Comparison of ENCODE assay signal across 8 cellular contexts in genomic region chr1:151371744-151372410, GRCh38. TPM values are rescaled to one million over a fixed set of nuclear protein-coding genes. Genes with fewer than 3 reads are reported as not detected.
A peak's percentile ranks its signal among the peaks of the same experiment; 100 is the strongest.
DNase-seq lines count a peak whose midpoint lies in the region; ATAC-seq and TF ChIP-seq lines count a peak whose summit lies in the region.
"Had no signal": no experiment of that assay in that cellular context is flagged by ENCODE, and none has a peak within 500 bp of the region (broad histone marks: within the 10 kb centered on the region; RNA-seq: fewer than 3 reads in every experiment).

No MANE protein-coding gene starts in this region.

- H3K36me3 ChIP-seq in stomach smooth muscle (ENCODE audit: control insufficient read depth in 2 of 2, insufficient read depth in 2 of 2, low read length in 2 of 2): peaks cover 12 to 15% of the 10 kb centered on the region in 2 donors

- no peaks in the 10 kb centered on the region for H3K9me3 ChIP-seq in iPS-18c (ENCODE audit: control insufficient read depth, insufficient read depth, low read length)
- no peaks in the 10 kb centered on the region for H3K9me3 ChIP-seq in stomach smooth muscle (ENCODE audit: control insufficient read depth in 2 of 2, low read length in 2 of 2)

- DNase-seq in NCI-H1105 treated with DMSO at 0.1 percent for 48 hours (lab: John Stamatoyannopoulos, UW) (peak; percentile 85), anterior cingulate cortex (lab: John Stamatoyannopoulos, UW) (peak in 49 of 58 donors; percentile 3 to 76 (median 44)), cerebellum (ENCODE audit: low spot score) (no peak), omental fat pad (ENCODE audit: low spot score) (no peak)

- H3K27ac ChIP-seq in stomach smooth muscle (ENCODE audit: low read length): peak overlapping the region; percentile 89
- H3K27ac ChIP-seq: SK-N-MC had no signal

- peaks cover 34% of the 10 kb centered on the region for H3K4me1 ChIP-seq in stomach smooth muscle (ENCODE audit: control insufficient read depth, insufficient read depth, low read length)

- H3K4me3 ChIP-seq in iPS-18c (ENCODE audit: insufficient read depth, low read depth, low read length) (peak overlapping the region; percentile 46), stomach smooth muscle (ENCODE audit: low read length in 2 of 2) (peak overlapping the region; percentile 54 to 80)
- H3K4me3 ChIP-seq: SK-N-MC had no signal

- ATAC-seq in omental fat pad (ENCODE audit: low FRiP score) (no peak), GM21723 (IDR thresholded peaks at IDR 0.05; ENCODE audit: unreplicated experiment) (no peak)

- peak overlapping the region; percentile 40 to 73 for H3K9ac ChIP-seq in stomach smooth muscle (ENCODE audit: low read length in 2 of 2)

- H3K27me3 ChIP-seq in stomach smooth muscle (ENCODE audit: control insufficient read depth in 1 of 2, insufficient read depth in 2 of 2, low read length in 2 of 2): no peaks in the 10 kb centered on the region

- TF ChIP-seq CTCF in omental fat pad (IDR thresholded peaks at IDR 0.05): no peak

RNA-seq across cellular contexts. Expression of gene SELENBP1, which starts 0.6 kb away (rescaled TPM):
- total RNA-seq in cerebellum (8.4 TPM), omental fat pad (100 to 1,000 TPM in 2 of 4 donors, 10 to 100 TPM in 2; 35.7 to 190 (median 128) TPM)

RNA-seq across cellular contexts. Expression of gene RFX5, which starts 24.8 kb away (rescaled TPM):
- total RNA-seq in cerebellum (29.8 TPM), omental fat pad (10 to 100 TPM; 20.1 to 50.6 (median 24.4) TPM)

RNA-seq across cellular contexts. Expression of gene PSMB4, which starts 27.5 kb away (rescaled TPM):
- total RNA-seq in cerebellum: 158 TPM
- total RNA-seq in omental fat pad: 100 to 1,000 TPM; 218 to 238 (median 231) TPM

RNA-seq across cellular contexts. Expression of gene PI4KB, which starts 44.7 kb away (rescaled TPM):
- 26.0 TPM for total RNA-seq in cerebellum
- total RNA-seq in omental fat pad: 100 to 1,000 TPM in 1 of 4 donors, 10 to 100 TPM in 3; 80.4 to 109 (median 87.2) TPM

Comparison
In these comparisons a context has a peak if more than half of its experiments do, and no peak if none do; other contexts are left out.
1. DNase-seq: peak in NCI-H1105 treated with DMSO at 0.1 percent for 48 hours (single experiment) and anterior cingulate cortex (49 of 58); none in cerebellum (single experiment) and omental fat pad (single experiment).